ENCODE assay signal across 8 cellular contexts in the genomic region with DNA sequence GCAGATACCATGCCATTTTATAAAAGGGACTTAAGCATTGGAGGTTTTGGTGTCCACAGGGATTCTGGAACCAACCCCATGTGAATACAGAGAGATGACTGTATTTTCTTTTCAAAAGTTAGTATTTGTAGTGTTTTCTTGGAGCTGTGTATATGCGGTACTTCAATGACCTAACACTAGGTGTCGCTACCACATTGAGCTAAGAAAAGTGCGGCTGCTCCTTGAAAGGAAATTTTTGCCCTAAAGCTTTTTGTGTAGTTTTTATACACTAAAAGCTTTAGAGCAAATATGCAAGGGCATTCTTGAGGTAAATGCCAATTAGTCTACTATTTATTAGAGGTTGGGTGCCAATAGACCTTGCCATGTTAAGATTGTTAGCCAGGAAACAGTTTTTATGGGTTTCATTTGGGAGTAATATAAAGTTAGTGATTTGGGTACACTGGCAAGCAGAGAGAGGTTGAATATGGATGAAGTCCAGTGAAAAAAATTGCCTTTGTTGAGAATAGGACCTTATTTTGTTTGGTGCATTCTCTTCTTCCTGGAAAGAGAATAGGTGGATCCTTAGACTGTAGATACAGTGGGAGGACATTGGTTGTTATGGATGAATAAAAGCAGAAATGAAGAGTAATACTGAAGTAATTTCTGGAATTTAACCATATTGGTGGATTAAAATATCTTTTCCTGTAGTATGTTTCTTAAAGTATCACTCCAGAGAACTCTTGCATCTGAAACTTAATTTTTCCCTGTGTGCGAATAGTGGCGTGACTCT. TPM values are rescaled to one million over a fixed set of nuclear protein-coding genes. Genes with fewer than 3 reads are reported as not detected.
A peak's percentile ranks its signal among the peaks of the same experiment; 100 is the strongest.
DNase-seq lines count a peak whose midpoint lies in the region; ATAC-seq, FAIRE-seq and TF ChIP-seq lines count a peak whose summit lies in the region.

No MANE protein-coding gene starts in this region.

- H3K4me1 Mint-ChIP-seq in activated CD4-positive, alpha-beta memory T cell treated with anti-CD3 and anti-CD28 coated beads for 36 hours (ENCODE audit: low read depth) = no peaks in the 10 kb centered on the region

- peak; percentile 98 for TF ChIP-seq CTCF in D721Med (IDR thresholded peaks at IDR 0.05; ENCODE audit: insufficient read depth, missing control alignments)
- peak; percentile 81 for TF ChIP-seq CTCF in foreskin fibroblast (IDR thresholded peaks at IDR 0.05; ENCODE audit: low read depth, low read length)

- H3K4me3 ChIP-seq in foreskin fibroblast (ENCODE audit: low read depth in 1 of 2, low read length in 2 of 2) = no peak overlapping the region

- ATAC-seq in HG03175 (IDR thresholded peaks at IDR 0.05; ENCODE audit: unreplicated experiment) (peak; percentile 47), GM18858 (IDR thresholded peaks at IDR 0.05; ENCODE audit: unreplicated experiment) (no peak)

- no peaks in the 10 kb centered on the region for H3K9me3 Mint-ChIP-seq in activated CD4-positive, alpha-beta memory T cell treated with anti-CD3 and anti-CD28 coated beads for 36 hours

- no peaks in the 10 kb centered on the region for H3K36me3 Mint-ChIP-seq in activated CD4-positive, alpha-beta memory T cell treated with anti-CD3 and anti-CD28 coated beads for 36 hours

- POLR2A ChIA-PET in activated CD4-positive, alpha-beta memory T cell treated with anti-CD3 and anti-CD28 coated beads for 36 hours (lab: Charles Lee) = interaction anchor here (0.6 kb wide), 1 partner anchor 251 kb away, joined by 4 read pairs; no protein-coding TSS in a partner anchor

- H3K4me3 Mint-ChIP-seq in activated CD4-positive, alpha-beta memory T cell treated with anti-CD3 and anti-CD28 coated beads for 36 hours = no peak overlapping the region

- CTCF ChIA-PET in activated CD4-positive, alpha-beta memory T cell treated with anti-CD3 and anti-CD28 coated beads for 36 hours (lab: Charles Lee) = interaction anchor here (0.5 to 2.3 kb wide), 51 partner anchors 8 to 1164 kb away, joined by 3 to 17 read pairs (median 4); a partner anchor contains a TSS

- no peak overlapping the region for H3K27ac Mint-ChIP-seq in activated CD4-positive, alpha-beta memory T cell treated with anti-CD3 and anti-CD28 coated beads for 36 hours

- peak; percentile 64 for FAIRE-seq in D721Med (lab: Jason Lieb, UNC)

- intact Hi-C loops in activated CD4-positive, alpha-beta memory T cell treated with anti-CD3 and anti-CD28 coated beads for 36 hours (cut with micrococcal nuclease) = loop anchor here (5.0 to 10.0 kb wide), 2 partner anchors 284 to 686 kb away; no protein-coding TSS in a partner anchor

- H3K27me3 Mint-ChIP-seq in activated CD4-positive, alpha-beta memory T cell treated with anti-CD3 and anti-CD28 coated beads for 36 hours = no peaks in the 10 kb centered on the region

- no peak for DNase-seq in D721Med (ENCODE audit: insufficient read length, low spot score)
- DNase-seq in NCI-H69 (lab: John Stamatoyannopoulos, UW) = peak; percentile 75
- DNase-seq in activated CD4-positive, alpha-beta memory T cell treated with anti-CD3 and anti-CD28 coated beads for 36 hours = peak; percentile 36
- peak; percentile 56 to 86 for DNase-seq in foreskin fibroblast
- DNase-seq in occipital lobe (lab: John Stamatoyannopoulos, UW) = peak; percentile 3
- no peak for DNase-seq in effector CD8-positive, alpha-beta T cell (lab: John Stamatoyannopoulos, UW)

RNA-seq across cellular contexts. Expression of a gene that starts 43.3 kb away (rescaled TPM):
- 1 to 10 TPM; 6.8 to 7.1 TPM for total RNA-seq in activated CD4-positive, alpha-beta memory T cell treated with anti-CD3 and anti-CD28 coated beads for 36 hours
- 50.8 TPM for total RNA-seq in occipital lobe

Comparison
In these comparisons a context has a peak if more than half of its experiments do, and no peak if none do; other contexts are left out.
1. DNase-seq: peak in NCI-H69 (single experiment), activated CD4-positive, alpha-beta memory T cell treated with anti-CD3 and anti-CD28 coated beads for 36 hours (single experiment), foreskin fibroblast (2 of 2) and occipital lobe (single experiment); none in D721Med (single experiment) and effector CD8-positive, alpha-beta T cell (single experiment).